ENCODE assay signal across 10 cellular contexts in genomic region chr1:54324750-54325704, GRCh38.
DNase-seq lines count a peak whose midpoint lies in the region; ATAC-seq lines count a peak whose summit lies in the region.
"Had no signal": no experiment of that assay in that cellular context is flagged by ENCODE, and none has a peak within 500 bp of the region (broad histone marks: within the 10 kb centered on the region; RNA-seq: fewer than 3 reads in every experiment).

No MANE protein-coding gene starts in this region.

- H3K4me1 ChIP-seq in CD4-positive, CD25-positive, alpha-beta regulatory T cell (ENCODE audit: control insufficient read depth, insufficient read depth, low read length, poor library complexity, severe bottlenecking): no peaks in the 10 kb centered on the region
- peaks cover 43 to 47% of the 10 kb centered on the region in 2 experiments for H3K4me1 ChIP-seq in trophoblast cell (ENCODE audit: control insufficient read depth in 1 of 2, insufficient read depth in 2 of 2, low read length in 2 of 2)

- H3K27me3 ChIP-seq in CD4-positive, CD25-positive, alpha-beta regulatory T cell (ENCODE audit: control insufficient read depth, insufficient read depth, low read length): no peaks in the 10 kb centered on the region
- H3K27me3 ChIP-seq in trophoblast cell (ENCODE audit: insufficient read depth, low read length): no peaks in the 10 kb centered on the region

- peaks cover 5% of the 10 kb centered on the region for H3K79me1 ChIP-seq in trophoblast cell (ENCODE audit: low read length)

- no peak overlapping the region for H3K27ac ChIP-seq in CD4-positive, CD25-positive, alpha-beta regulatory T cell (ENCODE audit: insufficient read depth, low read length, poor library complexity, severe bottlenecking)
- H3K27ac ChIP-seq in angular gyrus (ENCODE audit: low read depth, low read length) (peak overlapping the region; percentile 91), trophoblast cell (ENCODE audit: low read depth, low read length) (no peak overlapping the region)

- no CpG with 5 or more reads among the region's 16 CpGs for WGBS in trophoblast cell (ENCODE audit: extremely low coverage, insufficient coverage, insufficient read length)

- H3K14ac ChIP-seq in trophoblast cell (ENCODE audit: low read length): no peak overlapping the region

- no peak for ATAC-seq in CD4-positive, CD25-positive, alpha-beta regulatory T cell (ENCODE audit: low read depth in 2 of 2)
- peak; percentile 25 to 80 for ATAC-seq in left cardiac atrium
- no peak for ATAC-seq in GM18873 (IDR thresholded peaks at IDR 0.05; ENCODE audit: low FRiP score, unreplicated experiment)

- H3K4me2 ChIP-seq in trophoblast cell (ENCODE audit: low read length): no peak overlapping the region

- H2BK5ac ChIP-seq in trophoblast cell (ENCODE audit: low read depth, low read length, poor library complexity): peak overlapping the region; percentile 9

- no peak for DNase-seq in CD4-positive, CD25-positive, alpha-beta regulatory T cell
- DNase-seq in left cardiac atrium: no peak
- DNase-seq in trophoblast cell: no peak
- DNase-seq in stimulated activated CD4-positive, alpha-beta T cell treated with anti-CD3 and anti-CD28 coated beads, Interleukin-2, amount 100 ng/mL, for 48 hours: no peak
- no peak for DNase-seq in COLO668 (lab: John Stamatoyannopoulos, UW; ENCODE audit: unreplicated experiment)
- DNase-seq in activated gamma-delta T cell (lab: John Stamatoyannopoulos, UW): no peak

- H2BK12ac ChIP-seq in trophoblast cell (ENCODE audit: low read length): no peak overlapping the region

- H3K9me3 Mint-ChIP-seq in CD4-positive, CD25-positive, alpha-beta regulatory T cell: no peaks in the 10 kb centered on the region
- H3K9me3 Mint-ChIP-seq: dendritic cell treated with granulocyte-macrophage colony-stimulating factor and Interleukin-4, amounts not matched to agents 40 ng/mL and 50 ng/mL, for 4 days; T-helper 2 cell treated with Interferon-gamma antibody and Interleukin-4, amounts not matched to agents 5 μg/mL and 100 μg/mL, for 36 hours had no signal

- H3K4ac ChIP-seq in trophoblast cell (ENCODE audit: low read depth, low read length): peak overlapping the region; percentile 37

- H2BK120ac ChIP-seq in trophoblast cell (ENCODE audit: insufficient read depth, low read length, poor library complexity): peak overlapping the region; percentile 15

- no peak overlapping the region for H2AFZ ChIP-seq in trophoblast cell (ENCODE audit: insufficient read depth, low read length, poor library complexity)

- H3K23ac ChIP-seq in trophoblast cell (ENCODE audit: low read length): no peak overlapping the region

- H3K27ac Mint-ChIP-seq in CD4-positive, CD25-positive, alpha-beta regulatory T cell: peak overlapping the region in 2 of 3 donors; percentile 9 to 62
- H3K27ac Mint-ChIP-seq: dendritic cell treated with granulocyte-macrophage colony-stimulating factor and Interleukin-4, amounts not matched to agents 40 ng/mL and 50 ng/mL, for 4 days; T-helper 2 cell treated with Interferon-gamma antibody and Interleukin-4, amounts not matched to agents 5 μg/mL and 100 μg/mL, for 36 hours had no signal

- H2AK5ac ChIP-seq in trophoblast cell (ENCODE audit: low read length): no peak overlapping the region

- no peaks in the 10 kb centered on the region for H3K27me3 Mint-ChIP-seq in CD4-positive, CD25-positive, alpha-beta regulatory T cell
- H3K27me3 Mint-ChIP-seq: dendritic cell treated with granulocyte-macrophage colony-stimulating factor and Interleukin-4, amounts not matched to agents 40 ng/mL and 50 ng/mL, for 4 days had no signal

- no peaks in the 10 kb centered on the region for H3K9me3 ChIP-seq in CD4-positive, CD25-positive, alpha-beta regulatory T cell (ENCODE audit: control insufficient read depth in 2 of 2, low read length in 2 of 2)
- no peaks in the 10 kb centered on the region for H3K9me3 ChIP-seq in trophoblast cell (ENCODE audit: insufficient read depth, low read depth, low read length)

- H3K4me3 Mint-ChIP-seq in CD4-positive, CD25-positive, alpha-beta regulatory T cell: no peak overlapping the region
- H3K4me3 Mint-ChIP-seq: dendritic cell treated with granulocyte-macrophage colony-stimulating factor and Interleukin-4, amounts not matched to agents 40 ng/mL and 50 ng/mL, for 4 days; T-helper 2 cell treated with Interferon-gamma antibody and Interleukin-4, amounts not matched to agents 5 μg/mL and 100 μg/mL, for 36 hours had no signal

- no peak overlapping the region for H4K8ac ChIP-seq in trophoblast cell (ENCODE audit: low read depth, low read length)

- no peak overlapping the region for H4K91ac ChIP-seq in trophoblast cell (ENCODE audit: low read depth, low read length)

- no peak overlapping the region for H3K9ac ChIP-seq in trophoblast cell (ENCODE audit: low read length)

- H3K4me3 ChIP-seq in CD4-positive, CD25-positive, alpha-beta regulatory T cell (ENCODE audit: low read depth, low read length): no peak overlapping the region
- H3K4me3 ChIP-seq in trophoblast cell (ENCODE audit: low read depth, low read length): no peak overlapping the region

- peaks cover 0 to 71% (median 15%) of the 10 kb centered on the region in 4 donors for H3K4me1 Mint-ChIP-seq in CD4-positive, CD25-positive, alpha-beta regulatory T cell

- peaks cover 12% of the 10 kb centered on the region for H3K79me2 ChIP-seq in trophoblast cell (ENCODE audit: control insufficient read depth, insufficient read depth, low read length, poor library complexity)

- H3K36me3 Mint-ChIP-seq in CD4-positive, CD25-positive, alpha-beta regulatory T cell: peaks cover 4% of the 10 kb centered on the region

- H4K12ac ChIP-seq in trophoblast cell (ENCODE audit: low read depth, low read length): no peak overlapping the region

- intact Hi-C loops in left cardiac atrium (cut with DNase I): loop anchor here in 1 of 2 donors (10.0 kb wide), 1 partner anchor 80 kb away; the partner anchor contains the start of gene SSBP3

- H3K36me3 ChIP-seq in CD4-positive, CD25-positive, alpha-beta regulatory T cell (ENCODE audit: control insufficient read depth, insufficient read depth, low read length): no peaks in the 10 kb centered on the region
- H3K36me3 ChIP-seq in trophoblast cell (ENCODE audit: control insufficient read depth in 1 of 2, insufficient read depth in 2 of 2, low read length in 2 of 2): peaks cover 5% of the 10 kb centered on the region in 2 experiments

- peak overlapping the region; percentile 14 for H3K18ac ChIP-seq in trophoblast cell (ENCODE audit: low read length)

Comparison
In these comparisons a context has a peak if more than half of its experiments do, and no peak if none do; other contexts are left out.
1. ATAC-seq: peak in left cardiac atrium (2 of 2); none in CD4-positive, CD25-positive, alpha-beta regulatory T cell (0 of 2) and GM18873 (single experiment).